In genomic region chr2:167196461-167197252, GRCh38 we compare ENCODE assay signal across 8 cellular contexts.
DNase-seq lines count a peak whose midpoint lies in the region; ATAC-seq, FAIRE-seq and TF ChIP-seq lines count a peak whose summit lies in the region.
"Had no signal": no experiment of that assay in that cellular context is flagged by ENCODE, and none has a peak within 500 bp of the region (broad histone marks: within the 10 kb centered on the region; RNA-seq: fewer than 3 reads in every experiment).

No MANE protein-coding gene starts in this region.

- H3K36me3 ChIP-seq in GM23248 (ENCODE audit: low read depth): no peaks in the 10 kb centered on the region
- H3K36me3 ChIP-seq in colonic mucosa: no peaks in the 10 kb centered on the region

- peaks cover 14% of the 10 kb centered on the region for H3F3A ChIP-seq in GM23248 (ENCODE audit: insufficient read depth)

- no peaks in the 10 kb centered on the region for H3K79me2 ChIP-seq in GM23248 (ENCODE audit: insufficient read depth)

- no peak overlapping the region for H3K4me3 ChIP-seq in GM23248
- H3K4me3 ChIP-seq in colonic mucosa: no peak overlapping the region
- H3K4me3 ChIP-seq: PC-9 had no signal

- intact Hi-C loops in colonic mucosa (cut with DNase I) (no loop called here), sciatic nerve (cut with DNase I) (no loop called here)

- in situ Hi-C loops in GM23248 (cut with MboI): no loop called here

- no peak overlapping the region for H3K27ac ChIP-seq in GM23248
- no peak overlapping the region for H3K27ac ChIP-seq in colonic mucosa
- H3K27ac ChIP-seq: PC-9 had no signal

- H3K27me3 ChIP-seq in GM23248 (replicated peaks; ENCODE audit: insufficient read depth) (no peaks in the 10 kb centered on the region), colonic mucosa (no peaks in the 10 kb centered on the region)

- no peaks in the 10 kb centered on the region for H4K20me1 ChIP-seq in GM23248 (ENCODE audit: insufficient read depth)

- DNase-seq in GM23248: peak; percentile 45
- peak; percentile 13 for DNase-seq in NCI-H226
- DNase-seq in colonic mucosa: peak; percentile 25
- no peak for DNase-seq in sciatic nerve (ENCODE audit: low spot score)
- DNase-seq in NCI-H1930 (lab: John Stamatoyannopoulos, UW): no peak
- DNase-seq in middle frontal gyrus (ENCODE audit: extremely low spot score, low spot score): no peak
- DNase-seq in HTR-8/SVneo (ENCODE audit: insufficient read length, low spot score): no peak
- DNase-seq: PC-9 had no signal

- WGBS in GM23248 (ENCODE audit: low coverage in 1 of 2, low lambda C conversion rate in 2 of 2, missing lambda C conversion rate in 2 of 2), 2 experiments: 40 to 42% methylated on average over 6 of the region's 6 CpGs

- H3K4me2 ChIP-seq in GM23248 (ENCODE audit: unreplicated experiment): peak overlapping the region; percentile 24
- H3K4me2 ChIP-seq: PC-9 had no signal

- TF ChIP-seq CTCF in colonic mucosa (IDR thresholded peaks at IDR 0.05): no peak

- H3K4me1 ChIP-seq in GM23248 (ENCODE audit: insufficient read depth) (peaks cover 32% of the 10 kb centered on the region), colonic mucosa (no peaks in the 10 kb centered on the region)

- peak; percentile 55 for ATAC-seq in sciatic nerve

- H3K9me2 ChIP-seq in GM23248 (ENCODE audit: insufficient read depth): no peaks in the 10 kb centered on the region

- no peak for FAIRE-seq in HTR-8/SVneo (lab: Jason Lieb, UNC)

- peak overlapping the region; percentile 9; the same call in 1 of the 2 replicates for H2AFZ ChIP-seq in GM23248
- H2AFZ ChIP-seq: PC-9 had no signal

- H3K9ac ChIP-seq in GM23248: no peak overlapping the region
- H3K9ac ChIP-seq in colonic mucosa (ENCODE audit: low read depth in 2 of 2, low read length in 2 of 2): no peak overlapping the region

- H3K9me3 ChIP-seq in GM23248 (ENCODE audit: low read depth) (no peaks in the 10 kb centered on the region), colonic mucosa (no peaks in the 10 kb centered on the region)

Comparison
In these comparisons a context has a peak if more than half of its experiments do, and no peak if none do; other contexts are left out.
1. DNase-seq: peak in GM23248 (single experiment), NCI-H226 (single experiment) and colonic mucosa (single experiment); none in sciatic nerve (single experiment), NCI-H1930 (0 of 2), middle frontal gyrus (single experiment) and HTR-8/SVneo (single experiment).